ENCODE assay signal across 20 cellular contexts in genomic region chr14:58708004-58708403, GRCh38.
"Had no signal": no experiment of that assay in that cellular context is flagged by ENCODE, and none has a peak within 500 bp of the region (broad histone marks: within the 10 kb centered on the region; RNA-seq: fewer than 3 reads in every experiment).

No MANE protein-coding gene starts in this region.

- H3K27ac ChIP-seq: dorsolateral prefrontal cortex, lower lobe of right lung, ovary, psoas muscle, sigmoid colon, spleen, testis, tibial artery had no signal

- ATAC-seq: left ventricle myocardium superior; lower lobe of right lung; natural killer cell; psoas muscle; right cardiac atrium; stimulated activated memory B cell treated with anti-CD40 and anti-IgM and Interleukin-4, amounts not matched to agents 10 μg/mL and 1 μg/mL and 100 μg/mL, for 72 hours; stimulated activated naive CD8-positive, alpha-beta T cell treated with anti-CD3 and anti-CD28 coated beads, Interleukin-15, Interleukin-2, amounts not matched to agents 100 U/mL and 50 U/mL, for 24 hours had no signal

- H3K9me3 ChIP-seq: lower lobe of right lung, ovary, psoas muscle, sigmoid colon, spleen, testis, tibial artery had no signal

- H3K36me3 ChIP-seq: lower lobe of right lung, ovary, sigmoid colon, spleen, tibial artery had no signal

- H3K4me1 ChIP-seq: lower lobe of right lung, psoas muscle, sigmoid colon, testis had no signal

- H3K4me3 ChIP-seq: dorsolateral prefrontal cortex, lower lobe of right lung, ovary, psoas muscle, sigmoid colon, spleen, testis, tibial artery had no signal

- H3K27me3 ChIP-seq: dorsolateral prefrontal cortex, ovary, sigmoid colon, spleen, testis, tibial artery had no signal

- DNase-seq: cortex of kidney; dorsolateral prefrontal cortex; effector CD4-positive, alpha-beta T cell; hypothalamus; left ventricle myocardium superior; lower lobe of right lung; natural killer cell; occipital lobe; ovary; posterior cingulate gyrus; psoas muscle; right cardiac atrium; sigmoid colon; spleen; stimulated activated CD4-positive, alpha-beta T cell treated with anti-CD3 and anti-CD28 coated beads, Interleukin-4, amount 100 ng/mL, for 4 hours; stimulated activated naive CD8-positive, alpha-beta T cell treated with anti-CD3 and anti-CD28 coated beads, Interleukin-15, Interleukin-2, amounts not matched to agents 100 U/mL and 50 U/mL, for 24 hours; substantia nigra; testis; tibial artery had no signal
